In the genomic region with DNA sequence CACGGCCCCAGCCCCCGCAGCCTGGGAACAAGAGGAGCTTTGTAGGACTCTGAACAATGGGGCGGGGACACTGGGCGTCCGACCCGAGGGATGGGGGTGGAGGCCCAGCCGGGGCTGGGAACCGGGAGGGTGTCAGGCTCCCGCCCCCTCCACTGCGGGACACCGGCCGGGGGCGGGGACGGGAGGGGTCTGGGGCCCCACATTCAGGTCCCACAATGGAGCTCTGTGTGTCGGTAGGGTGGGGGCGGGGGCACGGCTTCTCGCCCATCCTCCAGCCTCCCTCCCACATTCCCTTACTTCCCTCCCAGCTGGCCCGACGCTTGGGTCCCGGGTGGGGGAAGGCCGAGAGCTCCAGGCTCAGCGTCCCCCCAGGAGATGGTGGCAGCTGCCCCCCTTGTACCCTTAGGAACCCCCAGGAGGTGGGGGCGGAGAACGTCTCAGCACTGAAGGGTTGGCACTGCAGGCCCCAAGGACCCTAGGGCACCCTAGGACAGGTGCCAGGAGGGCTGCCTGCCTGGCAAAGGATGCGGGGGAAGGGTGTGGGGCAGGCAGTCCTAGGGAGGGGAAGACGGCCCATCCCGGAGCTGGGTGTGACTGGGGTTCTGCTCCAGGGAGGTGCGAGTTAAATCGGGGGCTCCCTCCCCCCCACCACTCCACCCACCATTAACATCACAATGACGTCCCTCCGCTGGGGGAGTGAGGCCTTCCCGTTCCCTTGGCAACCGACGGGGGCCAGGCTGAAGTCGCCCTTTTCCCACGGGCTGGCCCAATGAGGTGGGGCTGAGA, we compare ENCODE assay signal across 12 cellular contexts. TPM values are rescaled to one million over a fixed set of nuclear protein-coding genes. Genes with fewer than 3 reads are reported as not detected.
DNase-seq lines count a peak whose midpoint lies in the region; ATAC-seq and TF ChIP-seq lines count a peak whose summit lies in the region.
"Had no signal": no experiment of that assay in that cellular context is flagged by ENCODE, and none has a peak within 500 bp of the region (broad histone marks: within the 10 kb centered on the region; RNA-seq: fewer than 3 reads in every experiment).

No MANE protein-coding gene starts in this region.

- no peak overlapping the region for H3K9ac ChIP-seq in trophoblast cell (ENCODE audit: low read length)

- in situ Hi-C loops in G401 (cut with HindIII; ENCODE audit: low sequenced_read_pairs), result no loop called here
- in situ Hi-C loops in brain microvascular endothelial cell (cut with HindIII; ENCODE audit: low pct_ligation_motif_present, low sequenced_read_pairs), result no loop called here

- H3K36me3 ChIP-seq in brain microvascular endothelial cell (replicated peaks) (no peaks in the 10 kb centered on the region), trophoblast cell (ENCODE audit: control insufficient read depth in 1 of 2, insufficient read depth in 2 of 2, low read length in 2 of 2) (no peaks in the 10 kb centered on the region)
- H3K36me3 ChIP-seq: thoracic aorta had no signal

- H3K9me3 ChIP-seq in trophoblast cell (ENCODE audit: insufficient read depth, low read depth, low read length), result peaks cover 8% of the 10 kb centered on the region
- H3K9me3 ChIP-seq: thoracic aorta had no signal

- no peak overlapping the region for H2BK5ac ChIP-seq in trophoblast cell (ENCODE audit: low read depth, low read length, poor library complexity)

- no peak overlapping the region for H3K14ac ChIP-seq in trophoblast cell (ENCODE audit: low read length)

- WGBS in trophoblast cell (ENCODE audit: extremely low coverage, insufficient coverage, insufficient read length), result no CpG with 5 or more reads among the region's 37 CpGs

- no peak overlapping the region for H3K23ac ChIP-seq in trophoblast cell (ENCODE audit: low read length)

- H4K12ac ChIP-seq in trophoblast cell (ENCODE audit: low read depth, low read length), result no peak overlapping the region

- peaks cover 2 to 6% of the 10 kb centered on the region in 2 experiments for H3K4me1 ChIP-seq in trophoblast cell (ENCODE audit: control insufficient read depth in 1 of 2, insufficient read depth in 2 of 2, low read length in 2 of 2)

- no peak for ATAC-seq in GM18498 (IDR thresholded peaks at IDR 0.05; ENCODE audit: unreplicated experiment)

- DNase-seq in G401 (ENCODE audit: low spot score) (peak; percentile 52), brain microvascular endothelial cell (peak; percentile 30), iPS DF 19.7 (ENCODE audit: low read depth, low spot score) (peak; percentile 74), trophoblast cell (no peak), activated gamma-delta T cell treated with Interleukin-2 at 50 U/mL for 16 hours (no peak), NK-92 (lab: John Stamatoyannopoulos, UW; ENCODE audit: unreplicated experiment) (no peak), NOMO-1 (lab: John Stamatoyannopoulos, UW; ENCODE audit: unreplicated experiment in 2 of 2) (no peak)
- DNase-seq: CD4-positive, CD25-positive, alpha-beta regulatory T cell; MV-4-11 had no signal

- H3K27ac ChIP-seq in brain microvascular endothelial cell, result no peak overlapping the region
- no peak overlapping the region for H3K27ac ChIP-seq in trophoblast cell (ENCODE audit: low read depth, low read length)
- H3K27ac ChIP-seq: thoracic aorta had no signal

- H4K8ac ChIP-seq in trophoblast cell (ENCODE audit: low read depth, low read length), result no peak overlapping the region

- H3K79me1 ChIP-seq in trophoblast cell (ENCODE audit: low read length), result no peaks in the 10 kb centered on the region

- H3K27me3 ChIP-seq in brain microvascular endothelial cell (replicated peaks), result peaks cover 20% of the 10 kb centered on the region
- H3K27me3 ChIP-seq in trophoblast cell (ENCODE audit: insufficient read depth, low read length), result peaks cover 25% of the 10 kb centered on the region

- no peak overlapping the region for H4K91ac ChIP-seq in trophoblast cell (ENCODE audit: low read depth, low read length)

- H2BK12ac ChIP-seq in trophoblast cell (ENCODE audit: low read length), result no peak overlapping the region

- no peaks in the 10 kb centered on the region for H3K79me2 ChIP-seq in trophoblast cell (ENCODE audit: control insufficient read depth, insufficient read depth, low read length, poor library complexity)

- no peak overlapping the region for H2BK120ac ChIP-seq in trophoblast cell (ENCODE audit: insufficient read depth, low read length, poor library complexity)

- H2AK5ac ChIP-seq in trophoblast cell (ENCODE audit: low read length), result no peak overlapping the region

- H3K4me2 ChIP-seq in trophoblast cell (ENCODE audit: low read length), result peak overlapping the region; percentile 4

- TF ChIP-seq CTCF in brain microvascular endothelial cell (IDR thresholded peaks at IDR 0.05; ENCODE audit: low read depth, low read length, missing control alignments), result no peak

- H3K18ac ChIP-seq in trophoblast cell (ENCODE audit: low read length), result no peak overlapping the region

- H3K4me3 ChIP-seq in brain microvascular endothelial cell (ENCODE audit: low read depth, low read length) (no peak overlapping the region), trophoblast cell (ENCODE audit: low read depth, low read length) (no peak overlapping the region)
- H3K4me3 ChIP-seq: thoracic aorta had no signal

- H3K4ac ChIP-seq in trophoblast cell (ENCODE audit: low read depth, low read length), result no peak overlapping the region

- H2AFZ ChIP-seq in trophoblast cell (ENCODE audit: insufficient read depth, low read length, poor library complexity), result no peak overlapping the region

RNA-seq across cellular contexts. Expression of a gene that starts 5.3 kb away (rescaled TPM):
- 0.10 and 0.12 TPM in 2 replicates for total RNA-seq in G401 (2014; rRNA removed; shearing (Covaris generic))
- polyA plus RNA-seq in trophoblast cell (2013), result 1.1 and 2.4 TPM in 2 replicates
- total RNA-seq: CD4-positive, CD25-positive, alpha-beta regulatory T cell; lung microvascular endothelial cell; thoracic aorta had no signal

RNA-seq across cellular contexts. Expression of a gene that starts 28.4 kb away (rescaled TPM):
- 5.3 and 12.4 TPM in 2 replicates for total RNA-seq in G401 (2014; rRNA removed; shearing (Covaris generic))
- polyA plus RNA-seq in trophoblast cell (2013), result 109 and 112 TPM in 2 replicates

RNA-seq across cellular contexts. Expression of a gene that starts 43.0 kb away (rescaled TPM):
- total RNA-seq in G401 (2014; rRNA removed; shearing (Covaris generic)), result 20.6 and 20.7 TPM in 2 replicates
- polyA plus RNA-seq in trophoblast cell (2013), result 0.68 and 0.73 TPM in 2 replicates

RNA-seq across cellular contexts. Expression of a gene that starts 52.5 kb away (rescaled TPM):
- 85.4 and 87.3 TPM in 2 replicates for total RNA-seq in G401 (2014; rRNA removed; shearing (Covaris generic))
- 9.5 and 12.2 TPM in 2 replicates for polyA plus RNA-seq in trophoblast cell (2013)
- total RNA-seq: CD4-positive, CD25-positive, alpha-beta regulatory T cell had no signal
- polyA plus RNA-seq: CD4-positive, CD25-positive, alpha-beta regulatory T cell had no signal

RNA-seq across cellular contexts. Expression of a gene that starts 55.8 kb away (rescaled TPM):
- total RNA-seq in G401 (2014; rRNA removed; shearing (Covaris generic)), result 0.37 TPM in 1 of 2 replicates, not detected in the other
- not detected in 2 replicates for polyA plus RNA-seq in trophoblast cell (2013)
- total RNA-seq: lung microvascular endothelial cell had no signal

Comparison
In these comparisons a context has a peak if more than half of its experiments do, and no peak if none do; other contexts are left out.
1. DNase-seq: peak in G401 (single experiment), brain microvascular endothelial cell (single experiment) and iPS DF 19.7 (single experiment); none in trophoblast cell (0 of 2), activated gamma-delta T cell treated with Interleukin-2 at 50 U/mL for 16 hours (single experiment), NK-92 (single experiment) and NOMO-1 (0 of 2).